ENCODE assay signal across 27 cellular contexts in genomic region chr7:16091951-16092350, GRCh38.
DNase-seq lines count a peak whose midpoint lies in the region; ATAC-seq, FAIRE-seq and TF ChIP-seq lines count a peak whose summit lies in the region.
"Had no signal": no experiment of that assay in that cellular context is flagged by ENCODE, and none has a peak within 500 bp of the region (broad histone marks: within the 10 kb centered on the region; RNA-seq: fewer than 3 reads in every experiment).

No MANE protein-coding gene starts in this region.

- intact Hi-C loops in vagina (cut with DNase I): no loop called here

- no peak for TF ChIP-seq EP300 in gastroesophageal sphincter (IDR thresholded peaks at IDR 0.05)

- peak; percentile 60 for FAIRE-seq in D721Med (lab: Jason Lieb, UNC)
- FAIRE-seq: urothelium cell line had no signal

- H3K4me3 ChIP-seq in gastroesophageal sphincter: no peak overlapping the region
- H3K4me3 ChIP-seq in neuron (ENCODE audit: low read length): no peak overlapping the region
- H3K4me3 ChIP-seq in vagina: no peak overlapping the region
- H3K4me3 ChIP-seq: breast epithelium, esophagus squamous epithelium, neural progenitor cell, thoracic aorta had no signal

- TF ChIP-seq POLR2A in gastroesophageal sphincter (IDR thresholded peaks at IDR 0.05): no peak
- no peak for TF ChIP-seq POLR2A in vagina (IDR thresholded peaks at IDR 0.05)

- no peaks in the 10 kb centered on the region for H3K36me3 ChIP-seq in gastroesophageal sphincter
- H3K36me3 ChIP-seq in neuron (ENCODE audit: insufficient read depth, low read length): no peaks in the 10 kb centered on the region
- no peaks in the 10 kb centered on the region for H3K36me3 ChIP-seq in vagina
- H3K36me3 ChIP-seq: breast epithelium, esophagus squamous epithelium, neural progenitor cell, thoracic aorta had no signal

- whole genome bisulfite sequencing in gastroesophageal sphincter (ENCODE audit: low coverage in 1 of 2), 2 donors: 36 to 54% methylated on average over 2 of the region's 2 CpGs

- no peaks in the 10 kb centered on the region for H3K9me3 ChIP-seq in gastroesophageal sphincter
- no peaks in the 10 kb centered on the region for H3K9me3 ChIP-seq in neuron (ENCODE audit: low read length)
- H3K9me3 ChIP-seq in vagina: no peaks in the 10 kb centered on the region
- H3K9me3 ChIP-seq: breast epithelium, esophagus squamous epithelium, thoracic aorta had no signal

- H3K27ac ChIP-seq in gastroesophageal sphincter (peak overlapping the region in 3 of 4 donors; percentile 6 to 19 (median 13)), vagina (no peak overlapping the region)
- H3K27ac ChIP-seq: breast epithelium, esophagus squamous epithelium, neural progenitor cell, thoracic aorta had no signal

- DNase-seq in D721Med (ENCODE audit: insufficient read length, low spot score): no peak
- peak; percentile 16 for DNase-seq in OCI-M2 (lab: John Stamatoyannopoulos, UW; ENCODE audit: unreplicated experiment)
- no peak for DNase-seq in left lobe of liver (ENCODE audit: low spot score)
- no peak for DNase-seq in epidermal melanocyte (ENCODE audit: insufficient read length, low spot score)
- no peak for DNase-seq in vagina (ENCODE audit: extremely low spot score in 2 of 2)
- DNase-seq: activated CD4-positive, alpha-beta T cell treated with anti-CD3 and anti-CD28 coated beads, Interleukin-2, amount 10 ng/mL, durations not matched to agents 7 days and 5 days; activated naive CD4-positive, alpha-beta T cell; activated T-cell treated with anti-CD3 and anti-CD28 coated beads, Interleukin-2, amount 50 U/mL, for 48 hours; amniotic stem cell; CD4-positive, alpha-beta T cell; endodermal cell; esophagus squamous epithelium; hypothalamus; NCI-H1092 treated with DMSO at 0.1 percent for 48 hours; NCI-H187 treated with DMSO at 0.1 percent for 48 hours; NCI-H526; posterior cingulate gyrus; SIG-M5 had no signal

- ATAC-seq in gastroesophageal sphincter (no peak), left lobe of liver (no peak), HG03565 (IDR thresholded peaks at IDR 0.05; ENCODE audit: unreplicated experiment) (no peak)
- ATAC-seq: Panc1, WTC11 had no signal

- no peak for TF ChIP-seq CTCF in D721Med (IDR thresholded peaks at IDR 0.05; ENCODE audit: insufficient read depth, missing control alignments)
- TF ChIP-seq CTCF in gastroesophageal sphincter (IDR thresholded peaks at IDR 0.05): no peak
- no peak for TF ChIP-seq CTCF in vagina (IDR thresholded peaks at IDR 0.05)

- H3K27me3 ChIP-seq in gastroesophageal sphincter (no peaks in the 10 kb centered on the region), neuron (ENCODE audit: insufficient read depth, low read length) (no peaks in the 10 kb centered on the region), vagina (no peaks in the 10 kb centered on the region)
- H3K27me3 ChIP-seq: breast epithelium, esophagus squamous epithelium, neural progenitor cell had no signal

- peak overlapping the region; percentile 54 for H2AFZ ChIP-seq in neuron (ENCODE audit: low read depth, low read length)
- H2AFZ ChIP-seq: neural progenitor cell had no signal

- H3K4me1 ChIP-seq in gastroesophageal sphincter (peaks cover 0 to 12% (median 0%) of the 10 kb centered on the region in 3 donors), neuron (ENCODE audit: insufficient read depth, low read length) (no peaks in the 10 kb centered on the region), vagina (no peaks in the 10 kb centered on the region)
- H3K4me1 ChIP-seq: breast epithelium, esophagus squamous epithelium had no signal
